ENCODE assay signal across 8 cellular contexts in genomic region chr4:159105063-159105414, GRCh38. TPM values are rescaled to one million over a fixed set of nuclear protein-coding genes. Genes with fewer than 3 reads are reported as not detected.
A peak's percentile ranks its signal among the peaks of the same experiment; 100 is the strongest.
DNase-seq lines count a peak whose midpoint lies in the region; ATAC-seq and TF ChIP-seq lines count a peak whose summit lies in the region.

No MANE protein-coding gene starts in this region.

- no peaks in the 10 kb centered on the region for H3K36me3 ChIP-seq in HUES6 (ENCODE audit: control insufficient read depth, insufficient read depth, low read length)

- H3K4me3 Mint-ChIP-seq in brain: peak overlapping the region; percentile 97 to 100 (median 99)
- peak overlapping the region; percentile 92 for H3K4me3 Mint-ChIP-seq in mesothelial cell of epicardium

- peak overlapping the region; percentile 94 to 98 (median 96) for H3K27ac Mint-ChIP-seq in brain
- peak overlapping the region; percentile 60 for H3K27ac Mint-ChIP-seq in mesothelial cell of epicardium

- POLR2A ChIA-PET in AG04449 (lab: Yijun Ruan, JAX): no interaction called here

- ATAC-seq in HG03571 (IDR thresholded peaks at IDR 0.05; ENCODE audit: unreplicated experiment): no peak
- ATAC-seq in HG02588 (IDR thresholded peaks at IDR 0.05; ENCODE audit: unreplicated experiment): no peak

- peaks cover 35% of the 10 kb centered on the region for H3K4me1 ChIP-seq in HUES6 (ENCODE audit: control insufficient read depth, insufficient read depth, low read length)

- no peaks in the 10 kb centered on the region for H3K9me3 ChIP-seq in HUES6 (ENCODE audit: control insufficient read depth, insufficient read depth, low read depth, low read length)

- H3K27ac ChIP-seq in HUES6 (ENCODE audit: low read depth, low read length) (no peak overlapping the region), caudate nucleus (ENCODE audit: low read depth, low read length) (no peak overlapping the region)

- H3K9me3 Mint-ChIP-seq in brain: no peaks in the 10 kb centered on the region
- no peaks in the 10 kb centered on the region for H3K9me3 Mint-ChIP-seq in mesothelial cell of epicardium

- H3K4me1 Mint-ChIP-seq in brain (peaks cover 60% of the 10 kb centered on the region), mesothelial cell of epicardium (peaks cover 39% of the 10 kb centered on the region)

- H3K27me3 Mint-ChIP-seq in brain (peaks cover 17% of the 10 kb centered on the region), mesothelial cell of epicardium (ENCODE audit: low read depth) (peaks cover 5% of the 10 kb centered on the region)

- peaks cover 17% of the 10 kb centered on the region for H3K27me3 ChIP-seq in HUES6 (ENCODE audit: control insufficient read depth, insufficient read depth, low read length)

- DNase-seq in AG04449 (ENCODE audit: low read depth, low spot score): no peak
- no peak for DNase-seq in mesothelial cell of epicardium (ENCODE audit: low spot score in 2 of 2, unreplicated experiment in 2 of 2)
- DNase-seq in caudate nucleus (lab: John Stamatoyannopoulos, UW): no peak
- no peak for DNase-seq in NCI-H526 treated with DMSO at 0.1 percent for 48 hours (lab: John Stamatoyannopoulos, UW)

- peak overlapping the region; percentile 85 for H3K4me3 ChIP-seq in AG04449 (ENCODE audit: low read depth, low read length)
- peak overlapping the region; percentile 75 for H3K4me3 ChIP-seq in HUES6 (ENCODE audit: low read depth, low read length)

- CTCF ChIA-PET in AG04449 (lab: Yijun Ruan, JAX): interaction anchor here (0.7 to 1.2 kb wide), 2 partner anchors 247 to 791 kb away, joined by 3 to 4 read pairs; no protein-coding TSS in a partner anchor

- no peak for TF ChIP-seq CTCF in AG04449 (IDR thresholded peaks at IDR 0.05; ENCODE audit: insufficient read depth, low read length, missing control alignments)
- no peak for TF ChIP-seq CTCF in brain (conservative IDR thresholded peaks at IDR 0.05)
- no peak for TF ChIP-seq CTCF in mesothelial cell of epicardium (IDR thresholded peaks at IDR 0.05; ENCODE audit: unreplicated experiment)

- peaks cover 7% of the 10 kb centered on the region for H3K36me3 Mint-ChIP-seq in brain
- H3K36me3 Mint-ChIP-seq in mesothelial cell of epicardium: no peaks in the 10 kb centered on the region

- no peak overlapping the region for H3K9ac ChIP-seq in HUES6 (ENCODE audit: low read length)

RNA-seq across cellular contexts. Expression of gene RAPGEF2, which starts 2.2 kb away (rescaled TPM):
- polyA plus RNA-seq in brain (ENCODE audit: insufficient read depth, low read depth, low replicate concordance): 14.9 TPM
- total RNA-seq in mesothelial cell of epicardium: 46.7 to 50.2 TPM (median 49.4 TPM) in 3 replicates
